ENCODE assay signal across 11 cellular contexts in genomic region chr12:70646850-70647249, GRCh38. TPM values are rescaled to one million over a fixed set of nuclear protein-coding genes. Genes with fewer than 3 reads are reported as not detected.
DNase-seq lines count a peak whose midpoint lies in the region; ATAC-seq and TF ChIP-seq lines count a peak whose summit lies in the region.
"Had no signal": no experiment of that assay in that cellular context is flagged by ENCODE, and none has a peak within 500 bp of the region (broad histone marks: within the 10 kb centered on the region; RNA-seq: fewer than 3 reads in every experiment).

No MANE protein-coding gene starts in this region.

- H3K4me1 ChIP-seq in breast epithelium (no peaks in the 10 kb centered on the region), foreskin keratinocyte (peaks cover 29% of the 10 kb centered on the region), spleen (peaks cover 4 to 40% (median 10%) of the 10 kb centered on the region in 6 donors)

- POLR2A ChIA-PET in MCF 10A (lab: Yijun Ruan, JAX), result no interaction called here

- no peaks in the 10 kb centered on the region for H3K27me3 Mint-ChIP-seq in MCF 10A (ENCODE audit: insufficient read depth, unreplicated experiment)

- no peak for TF ChIP-seq POLR2A in breast epithelium (IDR thresholded peaks at IDR 0.05)
- no peak for TF ChIP-seq POLR2A in spleen (IDR thresholded peaks at IDR 0.05)

- H3K27me3 ChIP-seq in breast epithelium (no peaks in the 10 kb centered on the region), foreskin keratinocyte (no peaks in the 10 kb centered on the region), spleen (replicated peaks in 1 of 7) (peaks cover 0 to 6% (median 0%) of the 10 kb centered on the region in 7 donors)
- H3K27me3 ChIP-seq: neural progenitor cell had no signal

- TF ChIP-seq CTCF in MCF 10A (IDR thresholded peaks at IDR 0.05; ENCODE audit: unreplicated experiment) (no peak), breast epithelium (IDR thresholded peaks at IDR 0.05) (no peak), foreskin keratinocyte (conservative IDR thresholded peaks at IDR 0.05) (no peak), spleen (IDR thresholded peaks at IDR 0.05 in 8 of 11, conservative IDR thresholded peaks at IDR 0.05 in 3 of 11) (no peak)

- H3K4me1 Mint-ChIP-seq in MCF 10A (ENCODE audit: insufficient read depth, unreplicated experiment), result peaks cover 17% of the 10 kb centered on the region
- H3K4me1 Mint-ChIP-seq: activated CD8-positive, alpha-beta memory T cell treated with anti-CD3 and anti-CD28 coated beads, Interleukin-2, amount 10 ng/mL, durations not matched to agents 7 days and 5 days had no signal

- no peak overlapping the region for H3K4me3 Mint-ChIP-seq in MCF 10A (ENCODE audit: unreplicated experiment)
- H3K4me3 Mint-ChIP-seq: activated CD8-positive, alpha-beta memory T cell treated with anti-CD3 and anti-CD28 coated beads, Interleukin-2, amount 10 ng/mL, durations not matched to agents 7 days and 5 days; IgD-negative memory B cell; neural progenitor cell had no signal

- H3K36me3 ChIP-seq in breast epithelium, result no peaks in the 10 kb centered on the region
- H3K36me3 ChIP-seq in spleen, result no peaks in the 10 kb centered on the region
- H3K36me3 ChIP-seq: neural progenitor cell had no signal

- no peaks in the 10 kb centered on the region for H3K36me3 Mint-ChIP-seq in MCF 10A (ENCODE audit: insufficient read depth, unreplicated experiment)
- H3K36me3 Mint-ChIP-seq: activated CD8-positive, alpha-beta memory T cell treated with anti-CD3 and anti-CD28 coated beads, Interleukin-2, amount 10 ng/mL, durations not matched to agents 7 days and 5 days; neural progenitor cell had no signal

- peak; percentile 42 for ATAC-seq in foreskin keratinocyte
- ATAC-seq: activated CD8-positive, alpha-beta memory T cell treated with anti-CD3 and anti-CD28 coated beads, Interleukin-2, amount 10 ng/mL, durations not matched to agents 7 days and 5 days had no signal

- H3K9me3 ChIP-seq in breast epithelium, result no peaks in the 10 kb centered on the region
- H3K9me3 ChIP-seq in spleen, result no peaks in the 10 kb centered on the region

- no peaks in the 10 kb centered on the region for H3K9me3 Mint-ChIP-seq in MCF 10A (ENCODE audit: unreplicated experiment)
- H3K9me3 Mint-ChIP-seq: IgD-negative memory B cell, neural progenitor cell had no signal

- 58 to 69% (median 68%) methylated on average over 1 of the region's 1 CpG for WGBS in spleen, 5 donors

- H3K4me3 ChIP-seq in breast epithelium, result no peak overlapping the region
- H3K4me3 ChIP-seq in spleen, result no peak overlapping the region
- H3K4me3 ChIP-seq: neural progenitor cell had no signal

- CTCF ChIA-PET in MCF 10A (lab: Yijun Ruan, JAX), result no interaction called here

- H3K27ac ChIP-seq in breast epithelium, result no peak overlapping the region
- H3K27ac ChIP-seq in foreskin keratinocyte, result peak overlapping the region; percentile 58
- H3K27ac ChIP-seq in spleen, result peak overlapping the region in 7 of 8 donors; percentile 45 to 76 (median 72)
- H3K27ac ChIP-seq: neural progenitor cell had no signal

- H3K27ac Mint-ChIP-seq in MCF 10A (ENCODE audit: low read depth, unreplicated experiment), result peak overlapping the region; percentile 68
- H3K27ac Mint-ChIP-seq: activated CD8-positive, alpha-beta memory T cell treated with anti-CD3 and anti-CD28 coated beads, Interleukin-2, amount 10 ng/mL, durations not matched to agents 7 days and 5 days; neural progenitor cell had no signal

- no TSS peak for BruUV-seq in MCF 10A (replicated peaks; lab: Mats Ljungman, UMichigan)

- intact Hi-C loops in MCF 10A (cut with micrococcal nuclease) (no loop called here), breast epithelium (cut with DNase I; ENCODE audit: low total_unique reads) (loop anchor here (2.0 kb wide), 1 partner anchor 18 kb away; no protein-coding TSS in a partner anchor), spleen (cut with DNase I; ENCODE audit: low total_unique reads) (no loop called here)

- peak; percentile 2 for DNase-seq in MCF 10A (ENCODE audit: unreplicated experiment)
- no peak for DNase-seq in breast epithelium (ENCODE audit: low spot score in 2 of 2)
- peak; percentile 4 for DNase-seq in SW480 (ENCODE audit: low spot score)
- DNase-seq in foreskin keratinocyte, result peak; percentile 37 to 56
- DNase-seq in spleen, result no peak
- no peak for DNase-seq in NCI-H1417 treated with DMSO at 0.1 percent for 48 hours (lab: John Stamatoyannopoulos, UW)
- DNase-seq in germinal center (ENCODE audit: low spot score), result no peak
- no peak for DNase-seq in NCI-H2029 (lab: John Stamatoyannopoulos, UW)
- DNase-seq: activated CD8-positive, alpha-beta memory T cell treated with anti-CD3 and anti-CD28 coated beads, Interleukin-2, amount 10 ng/mL, durations not matched to agents 7 days and 5 days had no signal

RNA-seq across cellular contexts. Expression of gene PTPRB, which starts 9.6 kb away (rescaled TPM):
- total RNA-seq in MCF 10A (2022) (0.69 and 0.82 TPM in 2 replicates), breast epithelium (10 to 100 TPM; 18.4 to 36.1 (median 33.6) TPM), foreskin keratinocyte (0.71 and 0.88 TPM in 2 replicates), spleen (100 to 1,000 TPM in 6 of 7 donors, 10 to 100 TPM in 1; 57.7 to 252 (median 123) TPM)
- polyA plus RNA-seq in foreskin keratinocyte (0.33 and 0.40 TPM in 2 replicates), spleen (10 to 100 TPM in 1 of 3 donors, 1 to 10 TPM in 2; 3.7 to 12.3 (median 6.5) TPM)
- total RNA-seq: activated CD8-positive, alpha-beta memory T cell treated with anti-CD3 and anti-CD28 coated beads, Interleukin-2, amount 10 ng/mL, durations not matched to agents 7 days and 5 days had no signal

Comparison
In these comparisons a context has a peak if more than half of its experiments do, and no peak if none do; other contexts are left out.
1. DNase-seq: peak in MCF 10A (single experiment), SW480 (single experiment) and foreskin keratinocyte (2 of 2); none in breast epithelium (0 of 2), spleen (single experiment), NCI-H1417 treated with DMSO at 0.1 percent for 48 hours (single experiment), germinal center (single experiment) and NCI-H2029 (single experiment).
2. RNA of gene PTPRB, which starts 9.6 kb away (total RNA-seq): 57.7 to 252 TPM in spleen and 18.4 to 36.1 TPM in breast epithelium; 0.69 to 0.82 TPM in MCF 10A and 0.71 to 0.88 TPM in foreskin keratinocyte; every median in the first group is over 10 times any median in the second.
3. H3K27ac ChIP-seq: peak in foreskin keratinocyte (single experiment) and spleen (7 of 8); none in breast epithelium (0 of 2).